In the genomic region with DNA sequence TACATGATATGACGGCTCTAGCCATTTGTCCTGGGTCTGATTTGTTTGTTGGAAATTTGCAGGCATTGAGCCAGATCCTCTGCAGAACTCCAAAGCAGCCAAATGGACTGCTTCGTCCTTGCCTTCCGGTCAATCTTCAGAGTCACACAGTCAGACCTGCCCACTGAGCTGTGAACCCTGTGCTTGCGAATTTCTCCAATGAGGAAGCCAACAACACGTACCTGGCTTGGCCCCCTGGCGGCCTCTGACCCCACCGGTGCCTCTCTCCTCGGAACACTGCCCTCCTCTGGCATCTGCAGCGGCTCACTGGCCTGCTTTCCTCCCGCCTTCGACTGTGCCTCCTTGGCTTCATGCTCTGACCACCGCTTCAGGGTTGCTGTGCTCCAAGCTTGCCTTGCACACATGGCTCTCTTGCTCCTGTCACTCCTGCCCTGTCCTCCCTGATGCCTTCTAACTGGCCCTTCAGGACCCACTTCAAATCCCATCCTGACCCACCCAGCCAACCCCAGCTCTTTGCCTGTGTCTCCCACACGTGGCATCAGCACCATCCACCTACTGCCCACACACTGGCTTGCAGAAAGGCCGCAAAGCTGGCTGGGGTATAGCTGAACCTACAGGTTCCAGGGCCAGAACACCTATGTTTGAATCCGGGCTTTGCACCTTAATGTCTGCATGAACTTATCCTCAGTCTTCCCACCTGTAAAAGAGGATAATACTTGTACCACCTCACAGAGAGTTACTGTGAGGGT, we compare ENCODE assay signal across 14 cellular contexts.
DNase-seq lines count a peak whose midpoint lies in the region; TF ChIP-seq lines count a peak whose summit lies in the region.
"Had no signal": no experiment of that assay in that cellular context is flagged by ENCODE, and none has a peak within 500 bp of the region (broad histone marks: within the 10 kb centered on the region; RNA-seq: fewer than 3 reads in every experiment).

No MANE protein-coding gene starts in this region.

- H3K9me3 ChIP-seq in skeletal muscle tissue (ENCODE audit: control insufficient read depth in 3 of 3, low read length in 3 of 3) (no peaks in the 10 kb centered on the region), testis (no peaks in the 10 kb centered on the region)
- no peaks in the 10 kb centered on the region for H3K9me3 ChIP-seq in effector memory CD4-positive, alpha-beta T cell (ENCODE audit: control insufficient read depth, low read length)
- H3K9me3 ChIP-seq: adrenal gland had no signal

- 75 to 79% methylated on average over 14 to 15 of the region's 15 CpGs for WGBS in testis, 2 donors

- peak; percentile 24 for DNase-seq in HT-29 (ENCODE audit: low spot score)
- no peak for DNase-seq in caudate nucleus (lab: John Stamatoyannopoulos, UW)
- peak; percentile 72 for DNase-seq in iPS DF 19.7 (ENCODE audit: low read depth, low spot score)
- DNase-seq in activated CD4-positive, alpha-beta T cell treated with anti-CD3 and anti-CD28 coated beads for 48 hours = no peak
- no peak for DNase-seq in effector memory CD4-positive, alpha-beta T cell
- no peak for DNase-seq in testis
- DNase-seq: activated B cell treated with CpG ODN at 0.5 μM for 24 hours; CD8-positive, alpha-beta T cell; GF-D8; left colon; naive thymus-derived CD8-positive, alpha-beta T cell; NCI-H1048 had no signal

- H3K4me3 ChIP-seq in skeletal muscle tissue (ENCODE audit: low read length in 3 of 3) (peak overlapping the region; percentile 26 to 52 (median 30)), testis (no peak overlapping the region)
- H3K4me3 ChIP-seq in effector memory CD4-positive, alpha-beta T cell (ENCODE audit: insufficient read depth, low read depth, low read length, poor library complexity, severe bottlenecking) = no peak overlapping the region
- H3K4me3 ChIP-seq: adrenal gland had no signal

- H3K36me3 ChIP-seq in skeletal muscle tissue (ENCODE audit: control insufficient read depth in 3 of 3, insufficient read depth in 3 of 3, low read length in 3 of 3) = peaks cover 0 to 2% (median 0%) of the 10 kb centered on the region in 3 donors
- no peaks in the 10 kb centered on the region for H3K36me3 ChIP-seq in effector memory CD4-positive, alpha-beta T cell (ENCODE audit: control insufficient read depth, insufficient read depth, low read length)
- no peaks in the 10 kb centered on the region for H3K36me3 ChIP-seq in testis (ENCODE audit: low read depth, missing control alignments)
- H3K36me3 ChIP-seq: adrenal gland had no signal

- intact Hi-C loops in testis (cut with DNase I; ENCODE audit: low total_unique reads) = no loop called here

- H3K9ac ChIP-seq in skeletal muscle tissue (ENCODE audit: low read depth in 1 of 3, low read length in 3 of 3) = peak overlapping the region in 2 of 3 donors; percentile 28 to 64

- peaks cover 18 to 51% (median 32%) of the 10 kb centered on the region in 3 donors for H3K4me1 ChIP-seq in skeletal muscle tissue (ENCODE audit: control insufficient read depth in 3 of 3, insufficient read depth in 3 of 3, low read length in 3 of 3)
- peaks cover 7% of the 10 kb centered on the region for H3K4me1 ChIP-seq in effector memory CD4-positive, alpha-beta T cell (ENCODE audit: control insufficient read depth, insufficient read depth, low read length, poor library complexity, severe bottlenecking)
- peaks cover 8% of the 10 kb centered on the region for H3K4me1 ChIP-seq in testis

- H3K27me3 ChIP-seq in skeletal muscle tissue (ENCODE audit: control insufficient read depth in 3 of 3, insufficient read depth in 3 of 3, low read length in 3 of 3) = no peaks in the 10 kb centered on the region
- no peaks in the 10 kb centered on the region for H3K27me3 ChIP-seq in effector memory CD4-positive, alpha-beta T cell (replicated peaks; ENCODE audit: control insufficient read depth, insufficient read depth, low read length, poor library complexity, severe bottlenecking)
- no peaks in the 10 kb centered on the region for H3K27me3 ChIP-seq in testis
- H3K27me3 ChIP-seq: adrenal gland had no signal

- no peak for TF ChIP-seq POLR2A in testis (IDR thresholded peaks at IDR 0.05)

- H3K27ac ChIP-seq in caudate nucleus (ENCODE audit: low read depth, low read length) (peak overlapping the region; percentile 0), skeletal muscle tissue (ENCODE audit: low read depth, low read length) (peak overlapping the region; percentile 54), testis (no peak overlapping the region)
- H3K27ac ChIP-seq in effector memory CD4-positive, alpha-beta T cell (ENCODE audit: insufficient read depth, low read length, poor library complexity, severe bottlenecking) = no peak overlapping the region
- H3K27ac ChIP-seq: adrenal gland had no signal

- no peak for TF ChIP-seq CTCF in testis (IDR thresholded peaks at IDR 0.05)

Comparison
In these comparisons a context has a peak if more than half of its experiments do, and no peak if none do; other contexts are left out.
1. DNase-seq: peak in HT-29 (single experiment) and iPS DF 19.7 (single experiment); none in caudate nucleus (0 of 61), activated CD4-positive, alpha-beta T cell treated with anti-CD3 and anti-CD28 coated beads for 48 hours (single experiment), effector memory CD4-positive, alpha-beta T cell (0 of 3) and testis (single experiment).
2. H3K27ac ChIP-seq: peak in caudate nucleus (single experiment) and skeletal muscle tissue (single experiment); none in effector memory CD4-positive, alpha-beta T cell (single experiment) and testis (0 of 2).
3. H3K4me3 ChIP-seq: peak in skeletal muscle tissue (3 of 3); none in effector memory CD4-positive, alpha-beta T cell (single experiment) and testis (0 of 2).